ENCODE assay signal across 26 cellular contexts in genomic region chr7:157312941-157313340, GRCh38. TPM values are rescaled to one million over a fixed set of nuclear protein-coding genes. Genes with fewer than 3 reads are reported as not detected.
DNase-seq lines count a peak whose midpoint lies in the region; ATAC-seq and TF ChIP-seq lines count a peak whose summit lies in the region.
"Had no signal": no experiment of that assay in that cellular context is flagged by ENCODE, and none has a peak within 500 bp of the region (broad histone marks: within the 10 kb centered on the region; RNA-seq: fewer than 3 reads in every experiment).

No MANE protein-coding gene starts in this region.

- peak overlapping the region; percentile 80 for H2AFZ ChIP-seq in osteoblast (ENCODE audit: low read length)

- no peak for TF ChIP-seq CTCF in Panc1 (IDR thresholded peaks at IDR 0.05)
- TF ChIP-seq CTCF in osteoblast (IDR thresholded peaks at IDR 0.05; ENCODE audit: extremely low read depth, low read depth, low read length), result no peak

- DNase-seq in AML-193 (lab: John Stamatoyannopoulos, UW), result peak; percentile 24 to 35
- peak; percentile 53 for DNase-seq in GDM1 (lab: John Stamatoyannopoulos, UW)
- no peak for DNase-seq in Panc1 (ENCODE audit: low read depth, low spot score)
- DNase-seq in osteoblast (ENCODE audit: insufficient read length, low spot score, missing footprints), result no peak
- DNase-seq in NCI-H187 (lab: John Stamatoyannopoulos, UW), result no peak
- DNase-seq: Caco-2; CD8-positive, alpha-beta T cell; EL; GF-D8; GOT3; KG1; MM.1S; NCI-H1105; NCI-H1436 treated with DMSO at 0.1 percent for 48 hours; NCI-H2029; NCI-H446; NCI-H526; NCI-H82; NK-92 treated with Interleukin-12 subunit alpha and Interleukin-12 subunit beta, amount 100 ng/mL, for 24 hours; PC-3; Right ventricle myocardium superior; T-cell had no signal

- in situ Hi-C loops in Panc1 (cut with HindIII; ENCODE audit: low pct_unique_long_range_greater_than_20kb, low sequenced_read_pairs), result no loop called here

- H3K9me3 Mint-ChIP-seq in stimulated activated memory B cell treated with anti-CD40 and anti-IgM and Interleukin-4, amounts not matched to agents 10 μg/mL and 1 μg/mL and 100 μg/mL, for 72 hours, result no peaks in the 10 kb centered on the region
- H3K9me3 Mint-ChIP-seq: CD8-positive, alpha-beta T cell; T-cell had no signal

- no peak overlapping the region for H3K27ac Mint-ChIP-seq in stimulated activated memory B cell treated with anti-CD40 and anti-IgM and Interleukin-4, amounts not matched to agents 10 μg/mL and 1 μg/mL and 100 μg/mL, for 72 hours
- H3K27ac Mint-ChIP-seq: CD8-positive, alpha-beta T cell; T-cell had no signal

- CTCF ChIA-PET in Panc1 (lab: Charles Lee), result no interaction called here

- no peaks in the 10 kb centered on the region for H3K27me3 ChIP-seq in Panc1 (ENCODE audit: control insufficient read depth, insufficient read depth, low read length)
- no peaks in the 10 kb centered on the region for H3K27me3 ChIP-seq in osteoblast (ENCODE audit: insufficient read depth, low read length)
- H3K27me3 ChIP-seq: BLaER1 treated with 17β-estradiol and CSF1 and Interleukin-3, amounts not matched to agents 10 nM and 100 nM had no signal

- ATAC-seq in Panc1 (no peak), HG03520 (IDR thresholded peaks at IDR 0.05; ENCODE audit: unreplicated experiment) (no peak)
- no peak for ATAC-seq in stimulated activated memory B cell treated with anti-CD40 and anti-IgM and Interleukin-4, amounts not matched to agents 10 μg/mL and 1 μg/mL and 100 μg/mL, for 72 hours
- ATAC-seq: CD8-positive, alpha-beta T cell; HCT116; PC-3; T-cell had no signal

- H3K4me1 ChIP-seq in Panc1 (ENCODE audit: control insufficient read depth, insufficient read depth, low read length), result peaks cover 25% of the 10 kb centered on the region
- H3K4me1 ChIP-seq in osteoblast (ENCODE audit: insufficient read depth, low read length), result peaks cover 24% of the 10 kb centered on the region

- H3K4me3 Mint-ChIP-seq in stimulated activated memory B cell treated with anti-CD40 and anti-IgM and Interleukin-4, amounts not matched to agents 10 μg/mL and 1 μg/mL and 100 μg/mL, for 72 hours, result no peak overlapping the region
- H3K4me3 Mint-ChIP-seq: CD8-positive, alpha-beta T cell; T-cell had no signal

- H3K9me3 ChIP-seq in Panc1 (ENCODE audit: control insufficient read depth, insufficient read depth, low read depth, low read length) (no peaks in the 10 kb centered on the region), osteoblast (ENCODE audit: low read depth, low read length) (no peaks in the 10 kb centered on the region)
- H3K9me3 ChIP-seq: BLaER1 treated with 17β-estradiol and CSF1 and Interleukin-3, amounts not matched to agents 10 nM and 100 nM; Caco-2 had no signal

- H4K20me1 ChIP-seq in osteoblast (ENCODE audit: insufficient read depth, low read length), result no peaks in the 10 kb centered on the region
- H4K20me1 ChIP-seq: BLaER1 treated with 17β-estradiol and CSF1 and Interleukin-3, amounts not matched to agents 10 nM and 100 nM had no signal

- POLR2A ChIA-PET in Panc1 (lab: Charles Lee), result no interaction called here

- H3K79me2 ChIP-seq in osteoblast (ENCODE audit: insufficient read depth, low read length), result no peaks in the 10 kb centered on the region

- no peaks in the 10 kb centered on the region for H3K4me1 Mint-ChIP-seq in stimulated activated memory B cell treated with anti-CD40 and anti-IgM and Interleukin-4, amounts not matched to agents 10 μg/mL and 1 μg/mL and 100 μg/mL, for 72 hours
- H3K4me1 Mint-ChIP-seq: T-cell had no signal

- intact Hi-C loops in Panc1 (cut with micrococcal nuclease; ENCODE audit: unreplicated experiment), result no loop called here

- H3K4me3 ChIP-seq in Panc1 (ENCODE audit: low read depth in 2 of 2, low read length in 2 of 2), result no peak overlapping the region
- H3K4me3 ChIP-seq in osteoblast (ENCODE audit: insufficient read depth, low read length), result no peak overlapping the region
- H3K4me3 ChIP-seq: BLaER1 treated with 17β-estradiol and CSF1 and Interleukin-3, amounts not matched to agents 10 nM and 100 nM had no signal

- H3K36me3 ChIP-seq in Panc1 (ENCODE audit: control insufficient read depth, insufficient read depth, low read length), result no peaks in the 10 kb centered on the region
- H3K36me3 ChIP-seq in osteoblast (ENCODE audit: insufficient read depth, low read length), result no peaks in the 10 kb centered on the region
- H3K36me3 ChIP-seq: BLaER1 treated with 17β-estradiol and CSF1 and Interleukin-3, amounts not matched to agents 10 nM and 100 nM had no signal

- no peak overlapping the region for H3K4me2 ChIP-seq in osteoblast (ENCODE audit: insufficient read depth, low read length)

- H3K27ac ChIP-seq in Panc1 (ENCODE audit: low read length) (peak overlapping the region; percentile 42; the same call in 1 of the 2 replicates), osteoblast (ENCODE audit: low read depth, low read length) (no peak overlapping the region)

- H3K36me3 Mint-ChIP-seq in stimulated activated memory B cell treated with anti-CD40 and anti-IgM and Interleukin-4, amounts not matched to agents 10 μg/mL and 1 μg/mL and 100 μg/mL, for 72 hours, result no peaks in the 10 kb centered on the region
- H3K36me3 Mint-ChIP-seq: CD8-positive, alpha-beta T cell; T-cell had no signal

- H3K27me3 Mint-ChIP-seq in stimulated activated memory B cell treated with anti-CD40 and anti-IgM and Interleukin-4, amounts not matched to agents 10 μg/mL and 1 μg/mL and 100 μg/mL, for 72 hours, result no peaks in the 10 kb centered on the region
- H3K27me3 Mint-ChIP-seq: T-cell had no signal

- no TSS peak for BruUV-seq in Panc1 (replicated peaks; lab: Mats Ljungman, UMichigan)

RNA-seq across cellular contexts. Expression of gene DNAJB6, which starts 23.9 kb away (rescaled TPM):
- 201 TPM for total RNA-seq in Panc1 (2021; ENCODE audit: unreplicated experiment)
- polyA plus RNA-seq in Panc1 (2012; ENCODE audit: insufficient read length), result 278 TPM
- 84.3 and 84.7 TPM in 2 replicates for total RNA-seq in osteoblast

Comparison
In these comparisons a context has a peak if more than half of its experiments do, and no peak if none do; other contexts are left out.
1. DNase-seq: peak in AML-193 (2 of 2) and GDM1 (single experiment); none in Panc1 (single experiment), osteoblast (single experiment) and NCI-H187 (0 of 2).